Comparison of ENCODE assay signal across 9 cellular contexts in the genomic region with DNA sequence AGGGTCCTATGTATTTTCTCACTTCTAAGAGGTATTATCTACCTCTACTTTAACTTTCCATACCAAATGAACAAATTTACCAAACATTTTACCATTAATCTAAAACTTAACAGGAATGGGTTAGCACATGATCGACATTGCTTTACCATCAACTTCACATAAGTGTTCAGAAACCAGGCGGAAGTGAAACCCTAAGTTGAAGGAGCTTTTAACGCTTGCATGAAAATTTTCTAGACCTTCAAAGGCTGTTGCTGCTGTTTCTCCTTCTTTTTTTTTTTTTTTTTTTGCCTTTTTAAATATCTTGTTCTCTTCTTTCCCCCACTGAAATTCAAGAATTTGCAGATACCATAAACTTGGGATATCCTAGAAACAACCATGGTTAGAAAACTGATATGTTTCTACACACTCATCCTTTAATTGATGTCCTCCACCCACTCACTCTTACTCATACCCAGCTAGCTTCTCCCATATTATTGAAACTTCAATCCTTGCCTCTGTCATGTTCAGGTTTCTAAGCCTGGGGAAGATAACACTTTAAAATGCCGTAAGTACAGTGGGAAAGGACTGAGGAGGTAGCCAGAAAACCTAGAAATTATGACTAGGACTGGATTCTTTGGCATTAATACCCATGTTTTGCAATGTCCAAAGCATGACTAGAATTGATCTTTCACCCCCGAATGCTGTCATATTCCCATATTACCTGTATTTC. TPM values are rescaled to one million over a fixed set of nuclear protein-coding genes. Genes with fewer than 3 reads are reported as not detected.
DNase-seq lines count a peak whose midpoint lies in the region; ATAC-seq and TF ChIP-seq lines count a peak whose summit lies in the region.
"Had no signal": no experiment of that assay in that cellular context is flagged by ENCODE, and none has a peak within 500 bp of the region (broad histone marks: within the 10 kb centered on the region; RNA-seq: fewer than 3 reads in every experiment).

No MANE protein-coding gene starts in this region.

- H3K9me3 ChIP-seq in CD4-positive, alpha-beta T cell (ENCODE audit: control insufficient read depth, low read length): no peaks in the 10 kb centered on the region
- H3K9me3 ChIP-seq in mammary epithelial cell (replicated peaks; ENCODE audit: insufficient read depth, low read length) (no peaks in the 10 kb centered on the region), ascending aorta (no peaks in the 10 kb centered on the region), stomach (no peaks in the 10 kb centered on the region)

- no peak for TF ChIP-seq POLR2A in stomach (IDR thresholded peaks at IDR 0.05)

- no peak for TF ChIP-seq EP300 in stomach (IDR thresholded peaks at IDR 0.05)

- DNase-seq in CD4-positive, alpha-beta T cell: no peak
- DNase-seq in mammary epithelial cell (peak; percentile 83), ascending aorta (ENCODE audit: low spot score in 2 of 2) (no peak), sciatic nerve (ENCODE audit: low spot score) (no peak), stomach (no peak), NCI-H2081 (lab: John Stamatoyannopoulos, UW) (no peak)

- H3K79me2 ChIP-seq in mammary epithelial cell (ENCODE audit: insufficient read depth, low read length): peaks cover 69% of the 10 kb centered on the region

- H3K27ac ChIP-seq in CD4-positive, alpha-beta T cell (ENCODE audit: low read depth, low read length): no peak overlapping the region
- H3K27ac ChIP-seq in mammary epithelial cell (ENCODE audit: insufficient read depth, low read depth, low read length) (peak overlapping the region; percentile 53), ascending aorta (no peak overlapping the region), stomach (no peak overlapping the region)

- TF ChIP-seq CTCF in CD4-positive, alpha-beta T cell (IDR thresholded peaks at IDR 0.05): no peak
- TF ChIP-seq CTCF in mammary epithelial cell (conservative IDR thresholded peaks at IDR 0.05 in 1 of 2, IDR thresholded peaks at IDR 0.05 in 1 of 2; ENCODE audit: extremely low read depth in 1 of 2, insufficient read depth in 1 of 2, low read depth in 1 of 2, low read length in 2 of 2) (no peak), ascending aorta (IDR thresholded peaks at IDR 0.05) (no peak), stomach (IDR thresholded peaks at IDR 0.05) (no peak)

- no peaks in the 10 kb centered on the region for H4K20me1 ChIP-seq in mammary epithelial cell (ENCODE audit: insufficient read depth, low read length)

- H3K4me3 Mint-ChIP-seq in CD4-positive, alpha-beta T cell: peak overlapping the region; percentile 73

- H3K36me3 Mint-ChIP-seq in CD4-positive, alpha-beta T cell (ENCODE audit: low read depth): no peaks in the 10 kb centered on the region

- peak overlapping the region; percentile 32 for H3K27ac Mint-ChIP-seq in CD4-positive, alpha-beta T cell

- WGBS in mammary epithelial cell (ENCODE audit: low coverage, missing lambda C conversion rate): 81% methylated on average over 5 of the region's 5 CpGs
- 81 to 87% (median 86%) methylated on average over 5 of the region's 5 CpGs for WGBS in stomach, 5 donors

- BruUV-seq in mammary epithelial cell (replicated peaks; lab: Mats Ljungman, UMichigan): no TSS peak

- no peaks in the 10 kb centered on the region for H3K27me3 ChIP-seq in CD4-positive, alpha-beta T cell (ENCODE audit: control insufficient read depth, insufficient read depth, low read length)
- no peaks in the 10 kb centered on the region for H3K27me3 ChIP-seq in mammary epithelial cell (ENCODE audit: insufficient read depth, low read length)
- H3K27me3 ChIP-seq in ascending aorta: no peaks in the 10 kb centered on the region
- H3K27me3 ChIP-seq in stomach: no peaks in the 10 kb centered on the region

- POLR2A ChIA-PET in CD4-positive, alpha-beta T cell (lab: Charles Lee): interaction anchor here (0.6 to 1.0 kb wide), 3 partner anchors 22 to 63 kb away, joined by 3 to 5 read pairs (median 3); no protein-coding TSS in a partner anchor

- CTCF ChIA-PET in CD4-positive, alpha-beta T cell (lab: Charles Lee): interaction anchor here (0.6 to 0.9 kb wide), 2 partner anchors 29 to 51 kb away, joined by 3 read pairs; no protein-coding TSS in a partner anchor
- CTCF ChIA-PET in mammary epithelial cell (lab: Charles Lee; ENCODE audit: low non-redundant PET): interaction anchor here (0.5 kb wide), 1 partner anchor 161 kb away, joined by 5 read pairs; no protein-coding TSS in a partner anchor

- H3K4me2 ChIP-seq in mammary epithelial cell (ENCODE audit: insufficient read depth, low read depth, low read length): no peak overlapping the region

- no peaks in the 10 kb centered on the region for H3K27me3 Mint-ChIP-seq in CD4-positive, alpha-beta T cell

- H3K4me1 Mint-ChIP-seq in CD4-positive, alpha-beta T cell (ENCODE audit: low read depth): peaks cover 51% of the 10 kb centered on the region

- H3K4me1 ChIP-seq in mammary epithelial cell (ENCODE audit: insufficient read depth, low read length) (peaks cover 21% of the 10 kb centered on the region), ascending aorta (no peaks in the 10 kb centered on the region), stomach (peaks cover 0 to 13% (median 0%) of the 10 kb centered on the region in 4 donors)

- intact Hi-C loops in CD4-positive, alpha-beta T cell (cut with DNase I, micrococcal nuclease): no loop called here
- intact Hi-C loops in mammary epithelial cell (cut with micrococcal nuclease) (no loop called here), ascending aorta (cut with DNase I) (no loop called here), sciatic nerve (cut with DNase I) (no loop called here), stomach (cut with DNase I; ENCODE audit: low total_unique reads) (no loop called here)

- peak; percentile 44 for ATAC-seq in CD4-positive, alpha-beta T cell (ENCODE audit: poor library complexity)
- ATAC-seq in GM19397 (IDR thresholded peaks at IDR 0.05; ENCODE audit: unreplicated experiment) (peak; percentile 80), HG03521 (IDR thresholded peaks at IDR 0.05; ENCODE audit: unreplicated experiment) (peak; percentile 59), sciatic nerve (no peak)
- ATAC-seq: Panc1 had no signal

- dilution Hi-C loops in mammary epithelial cell (cut with HindIII; ENCODE audit: low sequenced_read_pairs): loop anchor here (10.0 kb wide), 1 partner anchor 61 kb away; a partner anchor contains a TSS

- H3K36me3 ChIP-seq in mammary epithelial cell (ENCODE audit: insufficient read depth, low read length) (no peaks in the 10 kb centered on the region), ascending aorta (no peaks in the 10 kb centered on the region), stomach (no peaks in the 10 kb centered on the region)

- H3K9ac ChIP-seq in mammary epithelial cell (ENCODE audit: insufficient read depth, low read length): peak overlapping the region; percentile 19

- H2AFZ ChIP-seq in mammary epithelial cell (ENCODE audit: low read depth, low read length): no peak overlapping the region

- H3K9me3 Mint-ChIP-seq in CD4-positive, alpha-beta T cell: no peaks in the 10 kb centered on the region

- in situ Hi-C loops in mammary epithelial cell (cut with MboI; ENCODE audit: low sequenced_read_pairs in 2 of 2): no loop called here

- H3K4me3 ChIP-seq in mammary epithelial cell (replicated peaks in 1 of 3; ENCODE audit: insufficient read depth in 1 of 3, low read depth in 2 of 3, low read length in 3 of 3) (no peak overlapping the region), ascending aorta (no peak overlapping the region), stomach (no peak overlapping the region)

RNA-seq across cellular contexts. Expression of a gene that starts 24.7 kb away (rescaled TPM):
- total RNA-seq in CD4-positive, alpha-beta T cell: 10 to 100 TPM; 25.5 TPM
- total RNA-seq in mammary epithelial cell (10 to 100 TPM; 79.5 to 79.7 TPM), ascending aorta (55.0 TPM), sciatic nerve (30.2 TPM), stomach (10 to 100 TPM in 4 of 5 donors, 1 to 10 TPM in 1; 1.2 to 26.2 (median 20.6) TPM)
- polyA plus RNA-seq in mammary epithelial cell (40.2 TPM), stomach (10 to 100 TPM in 1 of 3 donors, 1 to 10 TPM in 2; 2.1 to 10.1 (median 6.4) TPM)
- 101 TPM for polyA minus RNA-seq in mammary epithelial cell
